23 cellular contexts compared by ENCODE assay signal in genomic region chr21:24023402-24023801, GRCh38.
DNase-seq lines count a peak whose midpoint lies in the region; ATAC-seq, FAIRE-seq and TF ChIP-seq lines count a peak whose summit lies in the region.
"Had no signal": no experiment of that assay in that cellular context is flagged by ENCODE, and none has a peak within 500 bp of the region (broad histone marks: within the 10 kb centered on the region; RNA-seq: fewer than 3 reads in every experiment).

No MANE protein-coding gene starts in this region.

- DNase-seq in NCI-H345 (lab: John Stamatoyannopoulos, UW) (peak; percentile 17), NCI-H345 treated with DMSO at 0.1 percent for 48 hours (lab: John Stamatoyannopoulos, UW; ENCODE audit: unreplicated experiment) (no peak), NCI-H2081 treated with DMSO at 0.1 percent for 48 hours (lab: John Stamatoyannopoulos, UW) (peak; percentile 67), amniotic stem cell (lab: John Stamatoyannopoulos, UW) (peak; percentile 35), GM12891 (ENCODE audit: insufficient read length, low spot score) (no peak)
- DNase-seq: activated CD4-positive, alpha-beta T cell treated with anti-CD3 and anti-CD28 coated beads, Interleukin-2, amount 50 U/mL, for 1 hour; DMS79 treated with DMSO at 0.1 percent for 48 hours; foreskin keratinocyte; MM.1S; NCI-H2029; NCI-H524; psoas muscle had no signal

- TF ChIP-seq POLR2A in GM12891 (IDR thresholded peaks at IDR 0.05; ENCODE audit: low read depth, low read length) = no peak

- no peaks in the 10 kb centered on the region for H3K9me3 ChIP-seq in skeletal muscle satellite cell (replicated peaks; ENCODE audit: low read length)
- H3K9me3 ChIP-seq: neutrophil, psoas muscle, suprapubic skin had no signal

- H3K4me1 ChIP-seq in skeletal muscle satellite cell (ENCODE audit: control insufficient read depth, insufficient read depth, low read length) = peaks cover 20% of the 10 kb centered on the region
- H3K4me1 ChIP-seq: foreskin keratinocyte, psoas muscle, suprapubic skin had no signal

- no peak overlapping the region for H3K9ac ChIP-seq in skeletal muscle satellite cell (ENCODE audit: low read depth, low read length)

- ATAC-seq in GM21360 (IDR thresholded peaks at IDR 0.05; ENCODE audit: unreplicated experiment) (no peak), HG03378 (IDR thresholded peaks at IDR 0.05; ENCODE audit: unreplicated experiment) (no peak)
- ATAC-seq: activated naive CD4-positive, alpha-beta T cell treated with anti-CD3 and anti-CD28 coated beads, Interleukin-2, amount 50 U/mL, for 72 hours; foreskin keratinocyte; K562; left lobe of liver; psoas muscle; WTC11 had no signal

- peak overlapping the region; percentile 1 for H3K4me2 ChIP-seq in skeletal muscle satellite cell (ENCODE audit: low read length)

- H3K27me3 ChIP-seq in skeletal muscle satellite cell (ENCODE audit: control insufficient read depth, insufficient read depth, low read length) = no peaks in the 10 kb centered on the region
- H3K27me3 ChIP-seq: foreskin keratinocyte, neutrophil, suprapubic skin had no signal

- no peak for FAIRE-seq in GM12891 (lab: Jason Lieb, UNC)
- FAIRE-seq: astrocyte, H1, K562 had no signal

- H3K36me3 ChIP-seq in skeletal muscle satellite cell (ENCODE audit: insufficient read depth, low read length) = no peaks in the 10 kb centered on the region
- H3K36me3 ChIP-seq: neutrophil, suprapubic skin had no signal

- H3K4me3 ChIP-seq in skeletal muscle satellite cell (ENCODE audit: low read length) = no peak overlapping the region
- H3K4me3 ChIP-seq: K562, psoas muscle, suprapubic skin had no signal

TF ChIP-seq in GM12891, 5 proteins besides CTCF, POLR2A, EP300 and RAD21:
- TF ChIP-seq POU2F2 (IDR thresholded peaks at IDR 0.05; ENCODE audit: low read depth, low read length) = no peak
- TF ChIP-seq SPI1 (IDR thresholded peaks at IDR 0.05; ENCODE audit: low read depth, low read length) = no peak
- no peak for TF ChIP-seq PAX5 (IDR thresholded peaks at IDR 0.05; ENCODE audit: insufficient read depth, low read length, severe bottlenecking)
- no peak for TF ChIP-seq TAF1 (IDR thresholded peaks at IDR 0.05; ENCODE audit: low read depth, low read length)
- no peak for TF ChIP-seq POLR2AphosphoS5 (IDR thresholded peaks at IDR 0.05; ENCODE audit: low read depth, low read length)
TF ChIP-seq in GM12891: peak in this region for 0.

Comparison
In these comparisons a context has a peak if more than half of its experiments do, and no peak if none do; other contexts are left out.
1. DNase-seq: peak in NCI-H345 (single experiment), NCI-H2081 treated with DMSO at 0.1 percent for 48 hours (single experiment) and amniotic stem cell (single experiment); none in NCI-H345 treated with DMSO at 0.1 percent for 48 hours (single experiment) and GM12891 (single experiment).